15 cellular contexts compared by ENCODE assay signal in the genomic region with DNA sequence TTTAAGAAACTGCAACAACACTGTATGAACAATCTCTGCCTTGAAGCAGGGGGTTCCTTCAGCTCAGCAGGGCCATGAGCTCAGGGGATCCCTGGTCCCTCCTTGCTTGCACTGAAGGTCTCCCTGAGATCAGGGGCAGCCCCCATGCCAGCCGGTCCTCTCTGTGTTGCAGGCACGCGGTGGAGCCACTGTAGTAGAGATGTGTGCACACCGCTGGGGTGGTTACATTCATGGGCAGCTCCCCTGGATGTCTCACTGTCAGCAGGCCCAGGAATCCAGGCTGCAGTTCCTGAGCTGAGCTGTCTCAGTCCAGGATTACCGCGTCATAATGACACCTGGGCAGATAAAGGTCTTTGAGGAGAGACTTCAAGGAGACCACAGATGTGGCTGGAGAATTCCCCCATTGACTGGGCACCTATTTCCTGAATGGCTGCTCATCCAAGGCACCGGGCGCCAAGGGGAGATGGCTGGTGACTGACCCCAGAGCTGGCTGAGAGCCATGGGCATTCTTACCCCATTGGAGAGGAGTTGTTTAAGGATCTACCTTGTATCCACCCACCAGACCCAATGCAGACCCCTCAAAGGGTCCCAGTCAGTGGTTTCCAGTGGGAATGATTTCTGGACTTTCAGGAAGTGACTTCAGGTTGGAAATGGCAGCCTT.
"Had no signal": no experiment of that assay in that cellular context is flagged by ENCODE, and none has a peak within 500 bp of the region (broad histone marks: within the 10 kb centered on the region; RNA-seq: fewer than 3 reads in every experiment).

No MANE protein-coding gene starts in this region.

- DNase-seq: activated CD4-positive, alpha-beta memory T cell treated with anti-CD3 and anti-CD28 coated beads, Interleukin-2, amount 10 ng/mL, durations not matched to agents 7 days and 5 days; anterior cingulate cortex; brain microvascular endothelial cell; cortex of kidney; effector CD4-positive, alpha-beta T cell; esophagus squamous epithelium; mammary epithelial cell; naive B cell; retina; stimulated activated CD4-positive, alpha-beta T cell treated with anti-CD3 and anti-CD28 coated beads, Interleukin-12 subunit alpha, Interleukin-12 subunit beta, amount 100 ng/mL, for 4 hours; stimulated activated CD4-positive, alpha-beta T cell treated with anti-CD3 and anti-CD28 coated beads, Interleukin-2, amount 100 ng/mL, for 24 hours had no signal

- FAIRE-seq: keratinocyte, urothelium cell line had no signal

- H3K4me3 ChIP-seq: esophagus squamous epithelium, hepatocyte, tibial artery had no signal

- H3K79me2 ChIP-seq: hepatocyte had no signal

- H3K27me3 ChIP-seq: hepatocyte had no signal

- H3K4me1 ChIP-seq: esophagus squamous epithelium, tibial artery had no signal

- H3K36me3 ChIP-seq: brain microvascular endothelial cell, esophagus squamous epithelium, tibial artery had no signal

- H2AFZ ChIP-seq: hepatocyte had no signal

- H3K4me2 ChIP-seq: hepatocyte had no signal

- H3K27ac ChIP-seq: brain microvascular endothelial cell, esophagus squamous epithelium, hepatocyte, tibial artery had no signal
